ENCODE assay signal across 8 cellular contexts in genomic region chr5:135399838-135400542, GRCh38. TPM values are rescaled to one million over a fixed set of nuclear protein-coding genes. Genes with fewer than 3 reads are reported as not detected.
DNase-seq lines count a peak whose midpoint lies in the region; ATAC-seq and TF ChIP-seq lines count a peak whose summit lies in the region.

No MANE protein-coding gene starts in this region.

- TF ChIP-seq CTCF in OCI-LY1 (IDR thresholded peaks at IDR 0.05; ENCODE audit: low read length) (no peak), endothelial cell (IDR thresholded peaks at IDR 0.05; ENCODE audit: unreplicated experiment) (no peak), ovary (IDR thresholded peaks at IDR 0.05) (no peak)

- peak overlapping the region; percentile 88; the same call in 1 of the 2 replicates for H3K9ac ChIP-seq in ES-I3 (ENCODE audit: low read depth, low read length)
- H3K9ac ChIP-seq in OCI-LY1 (ENCODE audit: low read length): peak overlapping the region; percentile 95

- peak overlapping the region; percentile 93 for H3K4me3 ChIP-seq in OCI-LY1 (ENCODE audit: low read depth, low read length, poor library complexity, severe bottlenecking)
- H3K4me3 ChIP-seq in ovary: peak overlapping the region; percentile 71

- peak overlapping the region; percentile 97 for H3K4me3 Mint-ChIP-seq in endothelial cell (ENCODE audit: unreplicated experiment)

- no peaks in the 10 kb centered on the region for H3K9me3 Mint-ChIP-seq in endothelial cell (ENCODE audit: unreplicated experiment)

- H3K27me3 Mint-ChIP-seq in endothelial cell (ENCODE audit: unreplicated experiment): peaks cover 10% of the 10 kb centered on the region

- no peaks in the 10 kb centered on the region for H3K9me2 ChIP-seq in OCI-LY1 (ENCODE audit: low read depth, low read length)

- intact Hi-C loops in ovary (cut with DNase I): no loop called here

- H3K4me2 ChIP-seq in OCI-LY1 (ENCODE audit: low read length): peak overlapping the region; percentile 78

- H4K20me1 ChIP-seq in OCI-LY1 (ENCODE audit: insufficient read depth, low read length): no peaks in the 10 kb centered on the region

- peak overlapping the region; percentile 81 for H3K27ac Mint-ChIP-seq in endothelial cell (ENCODE audit: unreplicated experiment)

- WGBS in ovary, 3 donors: 35 to 40% (median 37%) methylated on average over 23 of the region's 23 CpGs

- TF ChIP-seq EP300 in ovary (IDR thresholded peaks at IDR 0.05): no peak

- no peak for TF ChIP-seq POLR2A in ovary (IDR thresholded peaks at IDR 0.05)

- no peak for ATAC-seq in GM18858 (IDR thresholded peaks at IDR 0.05; ENCODE audit: unreplicated experiment)

- peaks cover 5% of the 10 kb centered on the region for H3K36me3 Mint-ChIP-seq in endothelial cell (ENCODE audit: low read depth, unreplicated experiment)

- H3F3A ChIP-seq in OCI-LY1 (ENCODE audit: insufficient read depth, low read length): no peaks in the 10 kb centered on the region

- peak overlapping the region; percentile 9; the same call in 1 of the 2 replicates for H2AFZ ChIP-seq in OCI-LY1 (ENCODE audit: low read length)

- H3K27me3 ChIP-seq in OCI-LY1 (ENCODE audit: insufficient read depth, low read length) (peaks cover 3% of the 10 kb centered on the region; the same call in 1 of the 2 replicates), ovary (no peaks in the 10 kb centered on the region)

- no peak for DNase-seq in endothelial cell (ENCODE audit: low spot score)
- no peak for DNase-seq in ovary
- no peak for DNase-seq in amniotic stem cell (lab: John Stamatoyannopoulos, UW)
- no peak for DNase-seq in HCEC 1CT
- DNase-seq in SHP77 treated with DMSO at 0.1 percent for 48 hours (lab: John Stamatoyannopoulos, UW): no peak

- peaks cover 26% of the 10 kb centered on the region for H3K4me1 Mint-ChIP-seq in endothelial cell (ENCODE audit: unreplicated experiment)

- H3K9me3 ChIP-seq in ES-I3 (ENCODE audit: control insufficient read depth, insufficient read depth, low read length): peaks cover 2% of the 10 kb centered on the region; the same call in 1 of the 2 replicates
- H3K9me3 ChIP-seq in OCI-LY1 (ENCODE audit: low read length): 0 out of 2 replicates have a peak, but pooled peaks cover 2% of the 10 kb centered on the region
- H3K9me3 ChIP-seq in ovary: no peaks in the 10 kb centered on the region

- peaks cover 37% of the 10 kb centered on the region for H3K79me2 ChIP-seq in OCI-LY1 (ENCODE audit: insufficient read depth, low read length)

- H3K27ac ChIP-seq in OCI-LY1 (ENCODE audit: low read depth, low read length, poor library complexity, severe bottlenecking) (no peak overlapping the region), ovary (peak overlapping the region in 1 of 2 donors; percentile 73)

- H3K4me1 ChIP-seq in ES-I3 (ENCODE audit: insufficient read depth, low read length): peaks cover 17% of the 10 kb centered on the region
- H3K4me1 ChIP-seq in OCI-LY1 (ENCODE audit: insufficient read depth, low read length, severe bottlenecking): peaks cover 39% of the 10 kb centered on the region
- peaks cover 11% of the 10 kb centered on the region for H3K4me1 ChIP-seq in ovary (ENCODE audit: insufficient read depth)

- H3K36me3 ChIP-seq in ES-I3 (ENCODE audit: insufficient read depth, low read length) (no peaks in the 10 kb centered on the region), OCI-LY1 (ENCODE audit: insufficient read depth, low read length) (no peaks in the 10 kb centered on the region; the same call in 1 of the 2 replicates), ovary (no peaks in the 10 kb centered on the region)

RNA-seq across cellular contexts. Expression of gene MACROH2A1, which starts 1.0 kb away (rescaled TPM):
- total RNA-seq in endothelial cell (ENCODE audit: unreplicated experiment) (181 TPM), ovary (100 to 1,000 TPM in 4 of 7 donors, 10 to 100 TPM in 3; 81.3 to 157 (median 102) TPM)
- polyA plus RNA-seq in ovary: 100 to 1,000 TPM in 1 of 2 donors, 10 to 100 TPM in 1; 71.7 to 139 TPM

RNA-seq across cellular contexts. Expression of gene DCANP1, which starts 47.2 kb away (rescaled TPM):
- total RNA-seq in endothelial cell (ENCODE audit: unreplicated experiment) (not detected), ovary (under 1 TPM in 1 of 7 donors, not detected in 6; 0.08 TPM)
- not detected for polyA plus RNA-seq in ovary

RNA-seq across cellular contexts. Expression of gene TIFAB, which starts 52.2 kb away (rescaled TPM):
- total RNA-seq in endothelial cell (ENCODE audit: unreplicated experiment): not detected
- total RNA-seq in ovary: under 1 TPM in 2 of 7 donors, not detected in 5; 0.05 to 0.08 TPM
- under 1 TPM in 1 of 2 donors, not detected in 1; 0.33 TPM for polyA plus RNA-seq in ovary
